ENCODE assay signal across 7 cellular contexts in the genomic region with DNA sequence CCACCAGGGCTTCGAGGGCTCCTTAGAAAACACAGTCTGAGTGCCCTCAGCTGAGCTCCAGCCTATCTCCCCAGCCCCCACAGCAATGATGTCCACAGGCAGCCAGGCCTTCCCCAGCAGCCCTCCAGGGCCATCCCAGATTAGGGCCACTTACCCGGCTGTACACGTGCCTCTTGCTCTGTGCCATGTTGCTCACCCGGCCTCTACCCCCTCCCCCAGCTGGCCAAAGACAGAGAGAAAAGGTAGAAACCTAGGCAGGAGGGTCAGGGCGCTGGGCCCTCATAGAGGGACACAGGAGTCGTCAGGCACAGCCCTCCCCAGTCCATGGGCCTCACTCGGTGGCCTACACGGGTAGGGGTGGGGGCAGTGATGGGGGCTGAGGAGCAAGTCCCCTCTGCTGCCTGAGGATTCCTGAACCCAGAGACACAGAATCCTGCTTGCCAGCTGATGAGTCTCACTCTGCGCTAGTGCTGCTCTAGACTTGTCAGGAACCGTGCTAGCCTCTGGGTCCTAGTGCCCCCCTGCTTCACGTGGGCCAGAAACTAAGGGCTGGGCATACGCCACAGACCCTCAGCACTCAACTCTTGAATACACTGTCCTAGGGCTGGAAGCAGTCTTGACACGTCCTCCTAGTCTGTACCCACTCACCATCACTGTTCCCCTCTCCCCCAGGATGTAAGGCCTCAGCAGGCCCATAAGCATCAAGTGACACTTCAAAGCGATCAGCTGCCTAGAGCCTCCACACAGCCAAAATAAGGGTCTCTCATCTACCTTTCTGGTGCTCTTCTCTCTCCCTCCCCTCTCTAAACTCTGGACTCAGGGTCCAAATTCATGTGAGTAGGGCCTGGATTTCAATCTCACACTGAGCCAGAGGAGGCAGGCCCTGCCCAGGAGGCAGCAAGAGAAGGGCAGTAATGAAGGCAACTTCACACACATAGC. TPM values are rescaled to one million over a fixed set of nuclear protein-coding genes. Genes with fewer than 3 reads are reported as not detected.
DNase-seq lines count a peak whose midpoint lies in the region; ATAC-seq and TF ChIP-seq lines count a peak whose summit lies in the region.

A gene (minus strand): TSS at position 461 of the 939 bp plus-strand sequence. CDS start 274 bp downstream, at position 187.

- no peaks in the 10 kb centered on the region for H3K27me3 Mint-ChIP-seq in IgD-negative memory B cell
- no peaks in the 10 kb centered on the region for H3K27me3 Mint-ChIP-seq in naive B cell

- peak in 1 of 2 donors; percentile 30 for ATAC-seq in naive B cell (ENCODE audit: low read depth in 2 of 2)
- peak; percentile 72 for ATAC-seq in upper lobe of right lung

- H3K27me3 ChIP-seq in upper lobe of right lung: no peaks in the 10 kb centered on the region

- H3K4me3 Mint-ChIP-seq in IgD-negative memory B cell (peak within 1 kb of the TSS in 2 of 4 donors; percentile 4 to 78), naive B cell (peak within 1 kb of the TSS; percentile 11 to 82 (median 29))

- H3K27ac Mint-ChIP-seq in IgD-negative memory B cell: no peak within 1 kb of the TSS
- peak within 1 kb of the TSS in 4 of 6 donors; percentile 15 to 94 (median 59) for H3K27ac Mint-ChIP-seq in naive B cell

- H3K4me1 ChIP-seq in upper lobe of right lung: peaks cover 54% of the 10 kb centered on the region

- H3K36me3 Mint-ChIP-seq in IgD-negative memory B cell (peaks cover 8% of the 10 kb centered on the region), naive B cell (peaks cover 0 to 19% of the 10 kb centered on the region in 2 donors)

- H3K4me1 Mint-ChIP-seq in IgD-negative memory B cell (peaks cover 9 to 25% (median 20%) of the 10 kb centered on the region in 3 donors), naive B cell (peaks cover 35 to 44% (median 35%) of the 10 kb centered on the region in 3 donors)

- peaks cover 21% of the 10 kb centered on the region for H3K36me3 ChIP-seq in upper lobe of right lung

- H3K9me3 Mint-ChIP-seq in IgD-negative memory B cell (no peaks in the 10 kb centered on the region), naive B cell (no peaks in the 10 kb centered on the region)

- peak; percentile 38 for DNase-seq in GM12865 (ENCODE audit: low read depth)
- peak; percentile 25 for DNase-seq in activated naive CD4-positive, alpha-beta T cell treated with anti-CD3 and anti-CD28 coated beads, Interleukin-2, amount 50 U/mL, for 16 hours
- DNase-seq in foreskin fibroblast: peak; percentile 62 to 85
- DNase-seq in naive B cell: no peak
- DNase-seq in upper lobe of right lung: no peak
- no peak for DNase-seq in NCI-H748 (lab: John Stamatoyannopoulos, UW; ENCODE audit: unreplicated experiment)

- no peak within 1 kb of the TSS for H3K4me3 ChIP-seq in GM12865 (ENCODE audit: low read depth, low read length)
- H3K4me3 ChIP-seq in foreskin fibroblast (ENCODE audit: low read depth in 1 of 2, low read length in 2 of 2): peak within 1 kb of the TSS; percentile 42 to 62
- H3K4me3 ChIP-seq in upper lobe of right lung: peak within 1 kb of the TSS; percentile 41

- TF ChIP-seq CTCF in GM12865 (IDR thresholded peaks at IDR 0.05; ENCODE audit: insufficient read depth, low read depth, low read length, missing control alignments): no peak
- no peak for TF ChIP-seq CTCF in foreskin fibroblast (IDR thresholded peaks at IDR 0.05; ENCODE audit: low read depth, low read length)
- TF ChIP-seq CTCF in upper lobe of right lung (IDR thresholded peaks at IDR 0.05): no peak

- H3K27ac ChIP-seq in upper lobe of right lung: no peak within 1 kb of the TSS

- intact Hi-C loops in upper lobe of right lung (cut with DNase I): no loop called here

- H3K9me3 ChIP-seq in upper lobe of right lung: no peaks in the 10 kb centered on the region

RNA-seq across cellular contexts. Expression of the gene that starts here (rescaled TPM):
- polyA plus RNA-seq in IgD-negative memory B cell (71.4 TPM), naive B cell (ENCODE audit: low read depth in 6 of 6) (10 to 100 TPM; 43.0 to 91.1 (median 60.2) TPM)
- 140 TPM for total RNA-seq in upper lobe of right lung

Comparison
In these comparisons a context has a peak if more than half of its experiments do, and no peak if none do; other contexts are left out.
1. DNase-seq: peak in GM12865 (single experiment), activated naive CD4-positive, alpha-beta T cell treated with anti-CD3 and anti-CD28 coated beads, Interleukin-2, amount 50 U/mL, for 16 hours (single experiment) and foreskin fibroblast (2 of 2); none in naive B cell (single experiment), upper lobe of right lung (single experiment) and NCI-H748 (single experiment).
2. H3K27ac Mint-ChIP-seq: peak in naive B cell (4 of 6); none in IgD-negative memory B cell (0 of 3).